Comparison of ENCODE assay signal across 8 cellular contexts in the genomic region with DNA sequence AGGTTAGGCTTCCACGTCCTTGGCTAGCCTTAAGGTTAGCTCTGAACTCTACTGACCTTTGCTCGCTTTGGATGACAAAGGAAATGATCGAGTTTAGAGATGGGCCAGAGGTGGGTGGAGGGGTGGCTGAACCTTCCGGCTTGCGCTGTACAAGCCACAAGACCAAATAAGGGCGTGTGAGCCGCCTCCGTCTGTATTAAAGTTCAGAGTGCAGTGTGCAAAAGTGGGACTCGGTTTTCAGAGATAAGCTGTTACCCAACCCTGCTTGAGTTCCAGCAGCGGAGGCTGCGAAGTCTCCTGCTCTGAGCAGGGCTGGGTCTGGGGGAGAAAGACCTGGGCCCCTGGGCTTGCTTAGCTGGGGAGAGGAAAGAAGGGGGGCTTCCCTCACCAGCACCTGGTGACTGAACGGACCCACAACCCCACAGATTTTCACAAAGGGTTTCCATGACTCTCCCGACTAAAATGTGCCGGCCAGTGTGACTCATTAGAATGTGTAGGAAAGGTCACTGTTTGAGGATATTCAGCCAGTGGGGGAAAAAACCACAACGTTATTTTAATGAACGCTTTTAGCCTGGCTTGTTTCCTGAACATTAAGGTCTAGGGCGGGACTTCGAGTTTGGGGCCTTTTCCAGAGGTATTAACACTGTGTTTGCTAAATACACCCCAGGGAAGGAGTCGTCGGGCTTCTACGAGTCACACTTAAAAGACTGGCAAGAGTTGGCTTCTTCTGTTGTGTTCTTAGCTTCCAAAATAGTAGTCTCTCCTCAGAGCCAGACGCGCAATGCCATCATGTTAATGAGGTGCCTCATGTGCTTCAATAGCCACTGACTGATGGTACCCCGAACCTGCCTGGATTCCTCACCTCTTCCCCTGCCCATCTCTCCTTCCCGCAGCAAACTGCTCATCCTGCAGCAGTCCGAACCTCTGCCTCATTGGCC.
DNase-seq lines count a peak whose midpoint lies in the region; ATAC-seq and FAIRE-seq lines count a peak whose summit lies in the region.

No MANE protein-coding gene starts in this region.

- in situ Hi-C loops in ACHN (cut with HindIII; ENCODE audit: low pct_ligation_motif_present, low pct_unique_long_range_greater_than_20kb, low sequenced_read_pairs): loop anchor here (25.0 kb wide), 1 partner anchor 226 kb away; no protein-coding TSS in a partner anchor

- peak; percentile 98 for DNase-seq in ACHN
- DNase-seq in SK-N-DZ (ENCODE audit: low spot score): peak; percentile 77
- DNase-seq in cardiac septum (ENCODE audit: low spot score): peak; percentile 87
- peak; percentile 81 for DNase-seq in pulmonary artery endothelial cell (ENCODE audit: low read depth, low spot score)
- DNase-seq in urothelium cell line (ENCODE audit: low spot score): peak; percentile 82

- peaks cover 12% of the 10 kb centered on the region for H3K36me3 Mint-ChIP-seq in activated naive CD8-positive, alpha-beta T cell

- H3K27ac Mint-ChIP-seq in activated naive CD8-positive, alpha-beta T cell: peak overlapping the region; percentile 95

- H3K4me1 Mint-ChIP-seq in activated naive CD8-positive, alpha-beta T cell (ENCODE audit: low read depth): peaks cover 60% of the 10 kb centered on the region

- ATAC-seq in GM19035 (IDR thresholded peaks at IDR 0.05; ENCODE audit: unreplicated experiment) (peak; percentile 85), HG03196 (IDR thresholded peaks at IDR 0.05; ENCODE audit: unreplicated experiment) (peak; percentile 75)

- peak overlapping the region; percentile 77 for H3K4me3 Mint-ChIP-seq in activated naive CD8-positive, alpha-beta T cell

- H3K27me3 Mint-ChIP-seq in activated naive CD8-positive, alpha-beta T cell: no peaks in the 10 kb centered on the region

- intact Hi-C loops in cardiac septum (cut with DNase I): loop anchor here (5.0 kb wide), 1 partner anchor 69 kb away; a partner anchor contains a TSS

- no peak for FAIRE-seq in urothelium cell line (lab: Jason Lieb, UNC)

- H3K9me3 Mint-ChIP-seq in activated naive CD8-positive, alpha-beta T cell (ENCODE audit: low read depth): no peaks in the 10 kb centered on the region

Comparison
In these comparisons a context has a peak if more than half of its experiments do, and no peak if none do; other contexts are left out.
1. Peak in every context shown above with its lines: DNase-seq and ATAC-seq.